ENCODE assay signal across 17 cellular contexts in genomic region chr4:54004463-54004862, GRCh38. TPM values are rescaled to one million over a fixed set of nuclear protein-coding genes. Genes with fewer than 3 reads are reported as not detected.
DNase-seq lines count a peak whose midpoint lies in the region; TF ChIP-seq lines count a peak whose summit lies in the region.
"Had no signal": no experiment of that assay in that cellular context is flagged by ENCODE, and none has a peak within 500 bp of the region (broad histone marks: within the 10 kb centered on the region; RNA-seq: fewer than 3 reads in every experiment).

No MANE protein-coding gene starts in this region.

- H2AFZ ChIP-seq in Karpas-422 (ENCODE audit: low read length) = no peak overlapping the region

- TF ChIP-seq POLR2A in erythroblast (IDR thresholded peaks at IDR 0.05; ENCODE audit: low read length) = no peak

- no peak for TF ChIP-seq CTCF in neutrophil (IDR thresholded peaks at IDR 0.05)

- H3K27ac ChIP-seq in Karpas-422 (ENCODE audit: low read length) (peak overlapping the region; percentile 99), neutrophil (peak overlapping the region; percentile 5)
- H3K27ac ChIP-seq: BLaER1 treated with 17β-estradiol and CSF1 and Interleukin-3, amounts not matched to agents 10 nM and 100 nM; RWPE1; SJCRH30 had no signal

- H3K9ac ChIP-seq in Karpas-422 (ENCODE audit: low read length) = no peak overlapping the region
- H3K9ac ChIP-seq: BLaER1 treated with 17β-estradiol and CSF1 and Interleukin-3, amounts not matched to agents 10 nM and 100 nM had no signal

- H3K9me3 ChIP-seq in Karpas-422 (ENCODE audit: low read length) (no peaks in the 10 kb centered on the region), neutrophil (no peaks in the 10 kb centered on the region)
- H3K9me3 ChIP-seq: SJCRH30 had no signal

- no peaks in the 10 kb centered on the region; the same call in 1 of the 2 replicates for H3K9me2 ChIP-seq in Karpas-422 (replicated peaks; ENCODE audit: insufficient read depth, low read length)

- H3K4me3 ChIP-seq in Karpas-422 (ENCODE audit: low read length) = no peak overlapping the region
- no peak overlapping the region for H3K4me3 ChIP-seq in neutrophil (ENCODE audit: low read depth in 1 of 2, low read length in 1 of 2)
- H3K4me3 ChIP-seq: BLaER1 treated with 17β-estradiol and CSF1 and Interleukin-3, amounts not matched to agents 10 nM and 100 nM; SJCRH30 had no signal

- DNase-seq in EH (ENCODE audit: low read depth) (peak; percentile 28), Karpas-422 (no peak), hepatic stellate cell (ENCODE audit: low spot score) (peak; percentile 12), MV-4-11 (lab: John Stamatoyannopoulos, UW) (no peak), C1 segment of cervical spinal cord (lab: John Stamatoyannopoulos, UW) (no peak), erythroblast (lab: John Stamatoyannopoulos, UW) (no peak)
- DNase-seq: DMS 273 treated with DMSO at 0.1 percent for 48 hours, H9, NCI-H1417, NCI-H2081, NCI-H510A, NCI-H774, PC-3, SJCRH30 had no signal

- peaks cover 73% of the 10 kb centered on the region for H3K79me2 ChIP-seq in Karpas-422 (ENCODE audit: low read length)

- H3K36me3 ChIP-seq in Karpas-422 (ENCODE audit: insufficient read depth, low read length) (peaks cover 86% of the 10 kb centered on the region), neutrophil (peaks cover 38% of the 10 kb centered on the region)

- H3K4me1 ChIP-seq in Karpas-422 (ENCODE audit: low read length) (peaks cover 62% of the 10 kb centered on the region), neutrophil (ENCODE audit: control insufficient read depth in 1 of 2, insufficient read depth in 1 of 2, low read depth in 1 of 2, low read length in 1 of 2) (no peaks in the 10 kb centered on the region)
- H3K4me1 ChIP-seq: SJCRH30 had no signal

- no peak overlapping the region for H3K4me2 ChIP-seq in Karpas-422 (ENCODE audit: low read depth, low read length, poor library complexity, severe bottlenecking)
- H3K4me2 ChIP-seq: BLaER1 treated with 17β-estradiol and CSF1 and Interleukin-3, amounts not matched to agents 10 nM and 100 nM had no signal

- no peaks in the 10 kb centered on the region for H4K20me1 ChIP-seq in Karpas-422 (ENCODE audit: insufficient read depth, low read depth, low read length)

- H3K27me3 ChIP-seq in Karpas-422 (ENCODE audit: low read length) (no peaks in the 10 kb centered on the region), neutrophil (no peaks in the 10 kb centered on the region)
- H3K27me3 ChIP-seq: BLaER1 treated with 17β-estradiol and CSF1 and Interleukin-3, amounts not matched to agents 10 nM and 100 nM; SJCRH30 had no signal

RNA-seq across cellular contexts. Expression of gene CHIC2, which starts 59.9 kb away (rescaled TPM):
- total RNA-seq in Karpas-422 (2014; rRNA removed; shearing (Covaris generic); ENCODE audit: low replicate concordance) = 103 and 116 TPM in 2 replicates

Comparison
In these comparisons a context has a peak if more than half of its experiments do, and no peak if none do; other contexts are left out.
1. DNase-seq: peak in EH (single experiment) and hepatic stellate cell (single experiment); none in Karpas-422 (single experiment), MV-4-11 (single experiment), C1 segment of cervical spinal cord (0 of 14) and erythroblast (0 of 2).